Comparison of ENCODE assay signal across 28 cellular contexts in genomic region chr14:101027966-101028365, GRCh38.
"Had no signal": no experiment of that assay in that cellular context is flagged by ENCODE, and none has a peak within 500 bp of the region (broad histone marks: within the 10 kb centered on the region; RNA-seq: fewer than 3 reads in every experiment).

No MANE protein-coding gene starts in this region.

- H3K9me3 ChIP-seq: colonic mucosa, esophagus squamous epithelium, gastroesophageal sphincter had no signal

- H3K36me3 Mint-ChIP-seq: activated CD4-positive, alpha-beta memory T cell treated with anti-CD3 and anti-CD28 coated beads for 36 hours; activated CD8-positive, alpha-beta memory T cell treated with anti-CD3 and anti-CD28 coated beads, Interleukin-2, amount 10 ng/mL, durations not matched to agents 7 days and 5 days; activated naive CD4-positive, alpha-beta T cell treated with anti-CD3 and anti-CD28 coated beads, Interleukin-2, amount 10 ng/mL, durations not matched to agents 7 days and 5 days; activated naive CD4-positive, alpha-beta T cell treated with anti-CD3 and anti-CD28 coated beads, Interleukin-2, amount 50 U/mL, for 72 hours; activated naive CD8-positive, alpha-beta T cell treated with anti-CD3 and anti-CD28 coated beads, Interleukin-2, amount 10 ng/mL, durations not matched to agents 7 days and 5 days had no signal

- H3K4me3 Mint-ChIP-seq: activated CD4-positive, alpha-beta memory T cell treated with anti-CD3 and anti-CD28 coated beads for 36 hours; activated CD4-positive, alpha-beta T cell treated with anti-CD3 and anti-CD28 coated beads for 36 hours; activated CD4-positive, alpha-beta T cell treated with anti-CD3 and anti-CD28 coated beads, Interleukin-2, amount 10 ng/mL, durations not matched to agents 24 days and 14 days; activated CD8-positive, alpha-beta memory T cell treated with anti-CD3 and anti-CD28 coated beads, Interleukin-2, amount 10 ng/mL, durations not matched to agents 7 days and 5 days; activated CD8-positive, alpha-beta T cell treated with anti-CD3 and anti-CD28 coated beads, Interleukin-2, amount 10 ng/mL, durations not matched to agents 7 days and 5 days; activated naive CD4-positive, alpha-beta T cell treated with anti-CD3 and anti-CD28 coated beads, Interleukin-2, amount 10 ng/mL, durations not matched to agents 7 days and 5 days; activated naive CD8-positive, alpha-beta T cell treated with anti-CD3 and anti-CD28 coated beads, Interleukin-2, amount 10 ng/mL, durations not matched to agents 7 days and 5 days; activated T-cell treated with anti-CD3 and anti-CD28 coated beads, Interleukin-2, amount 50 U/mL, for 72 hours; T-helper 17 cell; T-helper 2 cell treated with Interferon-gamma antibody and Interleukin-4, amounts not matched to agents 5 μg/mL and 100 μg/mL, for 36 hours had no signal

- H3K27ac Mint-ChIP-seq: activated CD4-positive, alpha-beta memory T cell treated with anti-CD3 and anti-CD28 coated beads for 36 hours; activated CD4-positive, alpha-beta T cell treated with anti-CD3 and anti-CD28 coated beads for 36 hours; activated CD4-positive, alpha-beta T cell treated with anti-CD3 and anti-CD28 coated beads, Interleukin-2, amount 10 ng/mL, durations not matched to agents 24 days and 14 days; activated CD8-positive, alpha-beta memory T cell treated with anti-CD3 and anti-CD28 coated beads, Interleukin-2, amount 10 ng/mL, durations not matched to agents 7 days and 5 days; activated CD8-positive, alpha-beta T cell treated with anti-CD3 and anti-CD28 coated beads, Interleukin-2, amount 10 ng/mL, durations not matched to agents 7 days and 5 days; activated naive CD4-positive, alpha-beta T cell treated with anti-CD3 and anti-CD28 coated beads, Interleukin-2, amount 10 ng/mL, durations not matched to agents 7 days and 5 days; activated naive CD4-positive, alpha-beta T cell treated with anti-CD3 and anti-CD28 coated beads, Interleukin-2, amount 50 U/mL, for 72 hours; activated naive CD8-positive, alpha-beta T cell treated with anti-CD3 and anti-CD28 coated beads, Interleukin-2, amount 10 ng/mL, durations not matched to agents 7 days and 5 days; activated T-cell treated with anti-CD3 and anti-CD28 coated beads, Interleukin-2, amount 50 U/mL, for 72 hours; T-helper 17 cell; T-helper 2 cell treated with Interferon-gamma antibody and Interleukin-4, amounts not matched to agents 5 μg/mL and 100 μg/mL, for 36 hours had no signal

- H3K4me1 Mint-ChIP-seq: activated CD4-positive, alpha-beta T cell treated with anti-CD3 and anti-CD28 coated beads for 36 hours; activated CD4-positive, alpha-beta T cell treated with anti-CD3 and anti-CD28 coated beads, Interleukin-2, amount 10 ng/mL, durations not matched to agents 24 days and 14 days; activated CD8-positive, alpha-beta memory T cell treated with anti-CD3 and anti-CD28 coated beads, Interleukin-2, amount 10 ng/mL, durations not matched to agents 7 days and 5 days; activated naive CD4-positive, alpha-beta T cell treated with anti-CD3 and anti-CD28 coated beads, Interleukin-2, amount 10 ng/mL, durations not matched to agents 7 days and 5 days; activated naive CD8-positive, alpha-beta T cell treated with anti-CD3 and anti-CD28 coated beads, Interleukin-2, amount 10 ng/mL, durations not matched to agents 7 days and 5 days; T-helper 17 cell had no signal

- ATAC-seq: activated CD4-positive, alpha-beta T cell treated with anti-CD3 and anti-CD28 coated beads for 36 hours; activated CD8-positive, alpha-beta memory T cell treated with anti-CD3 and anti-CD28 coated beads, Interleukin-2, amount 10 ng/mL, durations not matched to agents 7 days and 5 days; activated CD8-positive, alpha-beta T cell treated with anti-CD3 and anti-CD28 coated beads, Interleukin-2, amount 10 ng/mL, durations not matched to agents 7 days and 5 days; activated naive CD4-positive, alpha-beta T cell treated with anti-CD3 and anti-CD28 coated beads, Interleukin-2, amount 50 U/mL, for 72 hours; activated T-cell treated with anti-CD3 and anti-CD28 coated beads, Interleukin-2, amount 50 U/mL, for 72 hours; gastroesophageal sphincter; T-helper 17 cell had no signal

- H3K9me3 Mint-ChIP-seq: activated CD4-positive, alpha-beta memory T cell treated with anti-CD3 and anti-CD28 coated beads for 36 hours; activated CD4-positive, alpha-beta T cell treated with anti-CD3 and anti-CD28 coated beads, Interleukin-2, amount 10 ng/mL, durations not matched to agents 24 days and 14 days; activated naive CD4-positive, alpha-beta T cell treated with anti-CD3 and anti-CD28 coated beads, Interleukin-2, amount 10 ng/mL, durations not matched to agents 7 days and 5 days; activated naive CD4-positive, alpha-beta T cell treated with anti-CD3 and anti-CD28 coated beads, Interleukin-2, amount 50 U/mL, for 72 hours; activated naive CD8-positive, alpha-beta T cell treated with anti-CD3 and anti-CD28 coated beads, Interleukin-2, amount 10 ng/mL, durations not matched to agents 7 days and 5 days; activated T-cell treated with anti-CD3 and anti-CD28 coated beads, Interleukin-2, amount 50 U/mL, for 72 hours; T-helper 2 cell treated with Interferon-gamma antibody and Interleukin-4, amounts not matched to agents 5 μg/mL and 100 μg/mL, for 36 hours had no signal

- H3K27me3 Mint-ChIP-seq: activated CD4-positive, alpha-beta memory T cell treated with anti-CD3 and anti-CD28 coated beads for 36 hours; activated CD4-positive, alpha-beta T cell treated with anti-CD3 and anti-CD28 coated beads for 36 hours; activated CD4-positive, alpha-beta T cell treated with anti-CD3 and anti-CD28 coated beads, Interleukin-2, amount 10 ng/mL, durations not matched to agents 24 days and 14 days; activated CD8-positive, alpha-beta memory T cell treated with anti-CD3 and anti-CD28 coated beads, Interleukin-2, amount 10 ng/mL, durations not matched to agents 7 days and 5 days; activated naive CD4-positive, alpha-beta T cell treated with anti-CD3 and anti-CD28 coated beads, Interleukin-2, amount 10 ng/mL, durations not matched to agents 7 days and 5 days; activated naive CD8-positive, alpha-beta T cell treated with anti-CD3 and anti-CD28 coated beads, Interleukin-2, amount 10 ng/mL, durations not matched to agents 7 days and 5 days had no signal

- H3K27ac ChIP-seq: brain microvascular endothelial cell, colonic mucosa, epithelial cell of prostate, esophagus squamous epithelium, gastroesophageal sphincter had no signal

- H3K27me3 ChIP-seq: brain microvascular endothelial cell, colonic mucosa, esophagus squamous epithelium had no signal

- H3K4me1 ChIP-seq: colonic mucosa, esophagus squamous epithelium, gastroesophageal sphincter had no signal

- DNase-seq: activated CD4-positive, alpha-beta memory T cell treated with anti-CD3 and anti-CD28 coated beads for 36 hours; activated CD4-positive, alpha-beta T cell treated with anti-CD3 and anti-CD28 coated beads for 36 hours; activated CD4-positive, alpha-beta T cell treated with anti-CD3 and anti-CD28 coated beads, Interleukin-2, amount 10 ng/mL, durations not matched to agents 24 days and 14 days; activated CD4-positive, CD25-positive, alpha-beta regulatory T cell; activated CD4-positive, CD25-positive, alpha-beta regulatory T cell treated with anti-CD3 and anti-CD28 coated beads, Interleukin-2, amount 50 U/mL, for 72 hours; activated CD8-positive, alpha-beta memory T cell treated with anti-CD3 and anti-CD28 coated beads, Interleukin-2, amount 10 ng/mL, durations not matched to agents 7 days and 5 days; activated CD8-positive, alpha-beta memory T cell treated with anti-CD3 and anti-CD28 coated beads, Interleukin-2, amount 50 U/mL, for 4 hours; activated CD8-positive, alpha-beta T cell treated with anti-CD3 and anti-CD28 coated beads, Interleukin-2, amount 10 ng/mL, durations not matched to agents 7 days and 5 days; activated gamma-delta T cell; activated naive CD4-positive, alpha-beta T cell; activated naive CD8-positive, alpha-beta T cell treated with anti-CD3 and anti-CD28 coated beads, Interleukin-2, amount 10 ng/mL, durations not matched to agents 7 days and 5 days; activated T-cell treated with anti-CD3 and anti-CD28 coated beads, Interleukin-2, amount 50 U/mL, for 1 hour; activated T-cell treated with anti-CD3 and anti-CD28 coated beads, Interleukin-2, amount 50 U/mL, for 72 hours; anterior cingulate cortex; brain microvascular endothelial cell; caudate nucleus; colonic mucosa; effector CD8-positive, alpha-beta T cell; esophagus squamous epithelium; foreskin melanocyte; T-helper 1 cell; T-helper 17 cell; T1000 had no signal

- H3K4me3 ChIP-seq: colonic mucosa, esophagus squamous epithelium, gastroesophageal sphincter had no signal

- H3K36me3 ChIP-seq: colonic mucosa, esophagus squamous epithelium, gastroesophageal sphincter had no signal
